ENCODE assay signal across 8 cellular contexts in genomic region chr1:18956189-18957135, GRCh38. TPM values are rescaled to one million over a fixed set of nuclear protein-coding genes. Genes with fewer than 3 reads are reported as not detected.
DNase-seq lines count a peak whose midpoint lies in the region; ATAC-seq, FAIRE-seq and TF ChIP-seq lines count a peak whose summit lies in the region.

Gene IFFO2, minus strand, starts transcription at chr1:18956676. Its CDS starts 344 bp downstream, at chr1:18956332.

- no peaks in the 10 kb centered on the region for H3K9me2 ChIP-seq in Loucy (replicated peaks; ENCODE audit: low read depth, low read length)
- H3K9me2 ChIP-seq in SK-N-SH, result no peaks in the 10 kb centered on the region

- no peaks in the 10 kb centered on the region for H3F3A ChIP-seq in Loucy (ENCODE audit: low read depth)
- H3F3A ChIP-seq in SK-N-SH (replicated peaks; ENCODE audit: insufficient read depth), result no peaks in the 10 kb centered on the region

- WGBS in SK-N-SH (ENCODE audit: low lambda C conversion rate), result under 1% methylated on average over 23 of the region's 119 CpGs
- WGBS in gastroesophageal sphincter (ENCODE audit: low coverage in 1 of 2), 2 donors, result 0 to 7% methylated on average over 3 to 4 of the region's 119 CpGs

- H3K27me3 ChIP-seq in Loucy (ENCODE audit: insufficient read depth, low read length, poor library complexity, severe bottlenecking), result no peaks in the 10 kb centered on the region
- H3K27me3 ChIP-seq in SK-N-SH (ENCODE audit: insufficient read depth), result no peaks in the 10 kb centered on the region
- H3K27me3 ChIP-seq in gastroesophageal sphincter, result no peaks in the 10 kb centered on the region

- peak within 1 kb of the TSS; percentile 89 for H3K4me3 ChIP-seq in Loucy (ENCODE audit: low read length, poor library complexity, severe bottlenecking)
- peak within 1 kb of the TSS; percentile 72 to 77 for H3K4me3 ChIP-seq in SK-N-SH (ENCODE audit: low read depth in 2 of 2, low read length in 1 of 2)
- H3K4me3 ChIP-seq in gastroesophageal sphincter, result peak within 1 kb of the TSS; percentile 89 to 90

- peak; percentile 76 for TF ChIP-seq POLR2A in H54 (IDR thresholded peaks at IDR 0.05; ENCODE audit: low read depth, low read length)
- TF ChIP-seq POLR2A in gastroesophageal sphincter (IDR thresholded peaks at IDR 0.05), result peak; percentile 88 to 94

- peaks cover 43% of the 10 kb centered on the region for H3K27me3 Mint-ChIP-seq in activated naive CD4-positive, alpha-beta T cell treated with anti-CD3 and anti-CD28 coated beads, Interleukin-2, amount 10 ng/mL, durations not matched to agents 7 days and 5 days

- H3K79me2 ChIP-seq in Loucy (ENCODE audit: insufficient read depth, low read length), result peaks cover 42% of the 10 kb centered on the region
- peaks cover 43% of the 10 kb centered on the region for H3K79me2 ChIP-seq in SK-N-SH (ENCODE audit: insufficient read depth)

- FAIRE-seq in H54 (lab: Jason Lieb, UNC), result no peak

- H3K36me3 ChIP-seq in Loucy (ENCODE audit: insufficient read depth, low read length) (no peaks in the 10 kb centered on the region), SK-N-SH (replicated peaks in 1 of 2; ENCODE audit: control insufficient read depth in 1 of 2, insufficient read depth in 2 of 2, low read length in 1 of 2) (peaks cover 0 to 9% of the 10 kb centered on the region in 2 experiments), gastroesophageal sphincter (no peaks in the 10 kb centered on the region)

- H3K4me2 ChIP-seq in Loucy (ENCODE audit: low read depth, low read length, poor library complexity, severe bottlenecking) (peak within 1 kb of the TSS; percentile 98), SK-N-SH (peak within 1 kb of the TSS; percentile 96)

- CTCF ChIA-PET in SK-N-SH (lab: Yijun Ruan, JAX), result interaction anchor here (0.7 to 4.2 kb wide), 6 partner anchors 10 to 1279 kb away, joined by 3 to 33 read pairs (median 7); no protein-coding TSS in a partner anchor
- CTCF ChIA-PET in activated naive CD4-positive, alpha-beta T cell treated with anti-CD3 and anti-CD28 coated beads, Interleukin-2, amount 10 ng/mL, durations not matched to agents 7 days and 5 days (lab: Charles Lee), result interaction anchor here (1.2 to 4.3 kb wide), 5 partner anchors 29 to 119 kb away, joined by 3 to 14 read pairs (median 5); no protein-coding TSS in a partner anchor

- TF ChIP-seq RAD21 in SK-N-SH (IDR thresholded peaks at IDR 0.05; ENCODE audit: low read length), result no peak

- H3K4me1 ChIP-seq in Loucy (ENCODE audit: insufficient read depth, low read length, poor library complexity, severe bottlenecking), result peaks cover 56% of the 10 kb centered on the region
- H3K4me1 ChIP-seq in SK-N-SH (ENCODE audit: control insufficient read depth in 1 of 2, insufficient read depth in 2 of 2, low read depth in 1 of 2, low read length in 1 of 2), result peaks cover 5 to 17% of the 10 kb centered on the region in 2 experiments; a peak in 2 of 4 replicates
- H3K4me1 ChIP-seq in gastroesophageal sphincter, result peaks cover 0 to 49% (median 24%) of the 10 kb centered on the region in 3 donors

- TF ChIP-seq EP300 in SK-N-SH (IDR thresholded peaks at IDR 0.05; ENCODE audit: borderline replicate concordance in 1 of 2, low read depth in 1 of 2, low read length in 1 of 2) (no peak), gastroesophageal sphincter (IDR thresholded peaks at IDR 0.05) (no peak)

- H3K4me3 Mint-ChIP-seq in activated naive CD4-positive, alpha-beta T cell treated with anti-CD3 and anti-CD28 coated beads, Interleukin-2, amount 10 ng/mL, durations not matched to agents 7 days and 5 days, result peak within 1 kb of the TSS; percentile 83

- H3K27ac Mint-ChIP-seq in activated naive CD4-positive, alpha-beta T cell treated with anti-CD3 and anti-CD28 coated beads, Interleukin-2, amount 10 ng/mL, durations not matched to agents 7 days and 5 days, result peak within 1 kb of the TSS; percentile 74

- ATAC-seq in gastroesophageal sphincter, result peak; percentile 92

- POLR2A ChIA-PET in SK-N-SH (lab: Yijun Ruan, JAX), result interaction anchor here (1.4 to 1.5 kb wide), 2 partner anchors 20 to 33 kb away, joined by 4 to 6 read pairs; no protein-coding TSS in a partner anchor

- peak within 1 kb of the TSS in 1 of 2 experiments; percentile 39; a peak in 2 of 4 replicates for H3K27ac ChIP-seq in SK-N-SH (ENCODE audit: low read depth in 2 of 2, low read length in 1 of 2)
- H3K27ac ChIP-seq in gastroesophageal sphincter, result peak within 1 kb of the TSS; percentile 70 to 97 (median 92)
- peak within 1 kb of the TSS; percentile 79 for H3K27ac ChIP-seq in substantia nigra (ENCODE audit: low read depth, low read length, poor library complexity, severe bottlenecking)

- DNase-seq in G401 (ENCODE audit: low spot score) (peak; percentile 98), H54 (ENCODE audit: insufficient read length, low spot score) (peak; percentile 94), SK-N-SH (peak; percentile 100), non-pigmented ciliary epithelial cell (ENCODE audit: low read depth) (peak; percentile 65), substantia nigra (lab: John Stamatoyannopoulos, UW) (peak; percentile 68 to 100 (median 97))
- peak; percentile 98 for DNase-seq in activated naive CD4-positive, alpha-beta T cell treated with anti-CD3 and anti-CD28 coated beads, Interleukin-2, amount 10 ng/mL, durations not matched to agents 7 days and 5 days

- H3K4me1 Mint-ChIP-seq in activated naive CD4-positive, alpha-beta T cell treated with anti-CD3 and anti-CD28 coated beads, Interleukin-2, amount 10 ng/mL, durations not matched to agents 7 days and 5 days, result peaks cover 60% of the 10 kb centered on the region

- no peaks in the 10 kb centered on the region for H3K9me3 Mint-ChIP-seq in activated naive CD4-positive, alpha-beta T cell treated with anti-CD3 and anti-CD28 coated beads, Interleukin-2, amount 10 ng/mL, durations not matched to agents 7 days and 5 days

- in situ Hi-C loops in G401 (cut with HindIII; ENCODE audit: low sequenced_read_pairs), result no loop called here

- H3K9me3 ChIP-seq in Loucy (ENCODE audit: insufficient read depth, low read depth, low read length) (no peaks in the 10 kb centered on the region), SK-N-SH (no peaks in the 10 kb centered on the region), gastroesophageal sphincter (no peaks in the 10 kb centered on the region)

- H2AFZ ChIP-seq in Loucy (ENCODE audit: low read length), result peak within 1 kb of the TSS; percentile 92
- H2AFZ ChIP-seq in SK-N-SH (ENCODE audit: low read depth), result peak within 1 kb of the TSS; percentile 99

- H3K36me3 Mint-ChIP-seq in activated naive CD4-positive, alpha-beta T cell treated with anti-CD3 and anti-CD28 coated beads, Interleukin-2, amount 10 ng/mL, durations not matched to agents 7 days and 5 days, result peaks cover 16% of the 10 kb centered on the region

- H4K20me1 ChIP-seq in Loucy (ENCODE audit: insufficient read depth, low read length, poor library complexity, severe bottlenecking) (peaks cover 35% of the 10 kb centered on the region), SK-N-SH (ENCODE audit: insufficient read depth) (peaks cover 21% of the 10 kb centered on the region)

- peak within 1 kb of the TSS; percentile 65 for H3K9ac ChIP-seq in Loucy (ENCODE audit: low read depth, low read length, poor library complexity, severe bottlenecking)
- peak within 1 kb of the TSS; percentile 77 for H3K9ac ChIP-seq in SK-N-SH

- TF ChIP-seq CTCF in Loucy (conservative IDR thresholded peaks at IDR 0.05; ENCODE audit: low read length) (no peak), SK-N-SH (IDR thresholded peaks at IDR 0.05) (no peak), gastroesophageal sphincter (IDR thresholded peaks at IDR 0.05) (no peak)

TF ChIP-seq in SK-N-SH, 30 proteins besides CTCF, POLR2A, EP300 and RAD21:
- peak; percentile 13; the same call in 1 of the 2 replicates for TF ChIP-seq MXI1 (IDR thresholded peaks at IDR 0.05; ENCODE audit: low read depth, low read length)
- TF ChIP-seq FOXM1 (IDR thresholded peaks at IDR 0.05; ENCODE audit: low read depth), result no peak
- peak; percentile 53; the same call in 1 of the 2 replicates for TF ChIP-seq TAF1 (IDR thresholded peaks at IDR 0.05; ENCODE audit: borderline replicate concordance, low read depth, low read length)
- 0 out of 2 replicates have a peak, but pooled peaks have one; percentile 26 for TF ChIP-seq SIN3A (IDR thresholded peaks at IDR 0.05; ENCODE audit: borderline replicate concordance, low read depth, low read length)
- TF ChIP-seq SMC3 (IDR thresholded peaks at IDR 0.05; ENCODE audit: low read depth, low read length), result no peak
- TF ChIP-seq POLR2AphosphoS5 (IDR thresholded peaks at IDR 0.05; ENCODE audit: low read depth, low read length), result peak; percentile 50; the same call in 1 of the 2 replicates

RNA-seq across cellular contexts. Expression of gene IFFO2, which starts in this region (rescaled TPM):
- total RNA-seq in G401 (2014; rRNA removed; shearing (Covaris generic)), result 12.7 and 15.7 TPM in 2 replicates
- 10.5 TPM in 2 replicates for polyA plus RNA-seq in SK-N-SH (2012; rRNA removed)
- polyA plus RNA-seq in SK-N-SH (2012; cell fraction: cytosol; rRNA removed), result 8.2 and 9.1 TPM in 2 replicates
- polyA plus RNA-seq in SK-N-SH (2012; cell fraction: nucleus; rRNA removed), result 18.5 and 29.7 TPM in 2 replicates
- total RNA-seq in gastroesophageal sphincter, result 10 to 100 TPM in 3 of 4 donors, 1 to 10 TPM in 1; 9.3 to 18.4 (median 12.7) TPM
